In the genomic region with DNA sequence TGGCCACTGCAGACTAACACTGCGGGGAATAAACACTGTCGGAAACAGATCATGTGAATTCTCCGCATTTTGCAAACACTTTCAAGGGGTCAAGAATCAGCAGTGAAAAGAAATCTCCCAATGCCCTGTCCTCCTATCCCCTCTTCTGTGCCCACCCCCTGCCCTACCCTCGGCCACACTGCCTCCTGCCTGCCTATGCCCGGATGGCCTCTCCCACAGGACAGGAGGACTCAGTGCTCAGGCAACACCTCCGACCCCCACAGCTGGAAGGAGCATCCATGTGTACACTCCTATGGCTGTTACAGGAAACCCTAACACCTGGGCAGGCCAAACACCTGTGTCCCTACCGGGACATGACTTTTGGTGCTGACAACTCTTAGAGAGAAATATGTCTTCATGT, we compare ENCODE assay signal across 23 cellular contexts.
"Had no signal": no experiment of that assay in that cellular context is flagged by ENCODE, and none has a peak within 500 bp of the region (broad histone marks: within the 10 kb centered on the region; RNA-seq: fewer than 3 reads in every experiment).

No MANE protein-coding gene starts in this region.

- H3K4me3 Mint-ChIP-seq: activated CD8-positive, alpha-beta T cell treated with anti-CD3 and anti-CD28 coated beads, Interleukin-2, amount 10 ng/mL, durations not matched to agents 7 days and 5 days; activated naive CD4-positive, alpha-beta T cell treated with anti-CD3 and anti-CD28 coated beads, Interleukin-2, amount 50 U/mL, for 24 hours had no signal

- H3K27ac ChIP-seq: breast epithelium, Peyer's patch, RWPE1 had no signal

- H3K9me3 ChIP-seq: breast epithelium, Peyer's patch had no signal

- H3K27me3 ChIP-seq: breast epithelium, Peyer's patch had no signal

- ATAC-seq: activated CD8-positive, alpha-beta T cell treated with anti-CD3 and anti-CD28 coated beads, Interleukin-2, amount 10 ng/mL, durations not matched to agents 7 days and 5 days; K562 had no signal

- H3K4me1 Mint-ChIP-seq: activated naive CD4-positive, alpha-beta T cell treated with anti-CD3 and anti-CD28 coated beads, Interleukin-2, amount 50 U/mL, for 24 hours had no signal

- DNase-seq: activated CD4-positive, alpha-beta T cell treated with anti-CD3 and anti-CD28 coated beads for 48 hours; activated CD4-positive, alpha-beta T cell treated with anti-CD3 and anti-CD28 coated beads, Interleukin-2, amount 50 U/mL, for 4 hours; activated CD4-positive, CD25-positive, alpha-beta regulatory T cell treated with anti-CD3 and anti-CD28 coated beads, Interleukin-2, amount 50 U/mL, for 72 hours; activated CD8-positive, alpha-beta T cell treated with anti-CD3 and anti-CD28 coated beads, Interleukin-2, amount 10 ng/mL, durations not matched to agents 7 days and 5 days; activated effector memory CD4-positive, alpha-beta T cell treated with Interleukin-2 at 50 U/mL for 16 hours; activated naive CD4-positive, alpha-beta T cell; aorta; central memory CD4-positive, alpha-beta T cell; Karpas-422; MM.1S; NCI-H1105 treated with DMSO at 0.1 percent for 48 hours; NCI-H146; NCI-H187 treated with DMSO at 0.1 percent for 48 hours; NCI-H2081 treated with DMSO at 0.1 percent for 48 hours; NCI-H446; Peyer's patch; SHP77 treated with DMSO at 0.1 percent for 48 hours; T-helper 2 cell; T1000 had no signal

- H3K27me3 Mint-ChIP-seq: activated naive CD4-positive, alpha-beta T cell treated with anti-CD3 and anti-CD28 coated beads, Interleukin-2, amount 50 U/mL, for 24 hours had no signal

- H3K4me1 ChIP-seq: breast epithelium had no signal

- H3K9me3 Mint-ChIP-seq: activated naive CD4-positive, alpha-beta T cell treated with anti-CD3 and anti-CD28 coated beads, Interleukin-2, amount 50 U/mL, for 24 hours had no signal

- FAIRE-seq: K562 had no signal

- H3K27ac Mint-ChIP-seq: activated CD8-positive, alpha-beta T cell treated with anti-CD3 and anti-CD28 coated beads, Interleukin-2, amount 10 ng/mL, durations not matched to agents 7 days and 5 days; activated naive CD4-positive, alpha-beta T cell treated with anti-CD3 and anti-CD28 coated beads, Interleukin-2, amount 50 U/mL, for 24 hours had no signal

- H3K36me3 ChIP-seq: breast epithelium had no signal

- H3K4me3 ChIP-seq: breast epithelium, K562, Peyer's patch had no signal
